In genomic region chr13:27138457-27139093, GRCh38 we compare ENCODE assay signal across 1 cellular context.
TF ChIP-seq lines count a peak whose summit lies in the region.

No MANE protein-coding gene starts in this region.

TF ChIP-seq in H1, 55 proteins besides CTCF, POLR2A, EP300 and RAD21:
- TF ChIP-seq USF2 (IDR thresholded peaks at IDR 0.05; ENCODE audit: low read length) = no peak
- no peak for TF ChIP-seq SUZ12 (IDR thresholded peaks at IDR 0.05; ENCODE audit: low read length)
- no peak for TF ChIP-seq KDM1A (IDR thresholded peaks at IDR 0.05; ENCODE audit: borderline replicate concordance, low read length)
- TF ChIP-seq ATF2 (IDR thresholded peaks at IDR 0.05; ENCODE audit: low read length) = no peak
- no peak for TF ChIP-seq E2F6 (IDR thresholded peaks at IDR 0.05)
- no peak for TF ChIP-seq BCL11A (IDR thresholded peaks at IDR 0.05; ENCODE audit: low read depth in 2 of 2, low read length in 2 of 2)
